In the genomic region with DNA sequence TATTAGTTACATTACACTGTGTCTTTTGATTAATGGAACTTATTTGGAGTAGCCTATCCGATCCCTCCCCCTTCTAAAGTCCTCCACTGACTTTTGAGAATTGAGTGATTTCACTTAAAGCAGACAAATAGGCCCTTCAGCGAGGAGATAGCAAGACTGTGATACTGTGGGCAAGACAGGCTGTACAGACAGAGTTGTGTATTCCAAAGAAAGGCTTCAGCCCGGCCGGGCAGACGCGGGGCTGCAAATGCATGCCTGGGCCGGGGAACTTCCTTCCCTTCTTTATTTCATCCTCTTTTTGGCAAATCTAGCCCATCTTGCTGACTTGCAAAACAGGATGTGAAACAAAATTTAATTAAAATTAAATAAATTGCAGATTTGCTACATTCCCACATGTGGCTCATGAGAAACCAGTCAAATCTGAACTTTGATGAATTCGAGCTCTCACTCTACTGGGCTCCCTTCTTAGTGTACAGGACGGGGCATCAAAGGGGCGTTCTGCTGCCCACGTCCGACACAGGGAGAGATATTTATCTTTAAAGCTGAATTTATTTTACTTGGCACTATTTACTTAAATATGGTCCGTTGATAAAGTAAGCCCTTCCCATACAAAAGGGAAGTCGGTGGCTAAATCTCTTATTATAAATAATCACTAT, we compare ENCODE assay signal across 15 cellular contexts.
"Had no signal": no experiment of that assay in that cellular context is flagged by ENCODE, and none has a peak within 500 bp of the region (broad histone marks: within the 10 kb centered on the region; RNA-seq: fewer than 3 reads in every experiment).

No MANE protein-coding gene starts in this region.

- H3K9ac ChIP-seq: parathyroid adenoma had no signal

- H3K9me3 Mint-ChIP-seq: activated CD8-positive, alpha-beta T cell treated with anti-CD3 and anti-CD28 coated beads for 36 hours; activated T-cell treated with anti-CD3 and anti-CD28 coated beads, Interleukin-2, amount 50 U/mL, for 72 hours had no signal

- H3K27me3 Mint-ChIP-seq: memory B cell had no signal

- DNase-seq: activated CD4-positive, alpha-beta T cell treated with anti-CD3 and anti-CD28 coated beads for 4 hours; activated CD8-positive, alpha-beta memory T cell treated with anti-CD3 and anti-CD28 coated beads, Interleukin-2, amount 50 U/mL, for 4 hours; activated CD8-positive, alpha-beta T cell treated with anti-CD3 and anti-CD28 coated beads for 36 hours; activated naive CD4-positive, alpha-beta T cell; activated T-cell treated with anti-CD3 and anti-CD28 coated beads, Interleukin-2, amount 50 U/mL, for 72 hours; aorta; left lung; stimulated activated CD4-positive, alpha-beta T cell treated with anti-CD3 and anti-CD28 coated beads, Interleukin-4, amount 100 ng/mL, for 4 hours; stomach; T-helper 1 cell had no signal

- H3K9me3 ChIP-seq: left lung, stomach had no signal

- H3K4me1 Mint-ChIP-seq: memory B cell had no signal

- H3K4me3 ChIP-seq: cardiac muscle cell, left lung had no signal

- H3K36me3 Mint-ChIP-seq: memory B cell had no signal

- H3K36me3 ChIP-seq: cardiac muscle cell, left lung, stomach had no signal

- H3K27ac Mint-ChIP-seq: activated CD8-positive, alpha-beta T cell treated with anti-CD3 and anti-CD28 coated beads for 36 hours; activated T-cell treated with anti-CD3 and anti-CD28 coated beads, Interleukin-2, amount 50 U/mL, for 72 hours; memory B cell had no signal

- H3K79me2 ChIP-seq: parathyroid adenoma had no signal

- ATAC-seq: activated CD8-positive, alpha-beta T cell treated with anti-CD3 and anti-CD28 coated beads for 36 hours; activated T-cell treated with anti-CD3 and anti-CD28 coated beads, Interleukin-2, amount 50 U/mL, for 72 hours; left lung had no signal

- H3K27ac ChIP-seq: cardiac muscle cell, epithelial cell of prostate, left lung, parathyroid adenoma, stomach, VCaP had no signal

- H2AFZ ChIP-seq: parathyroid adenoma had no signal

- H3K4me1 ChIP-seq: left lung, parathyroid adenoma had no signal

- H3K4me3 Mint-ChIP-seq: activated CD8-positive, alpha-beta T cell treated with anti-CD3 and anti-CD28 coated beads for 36 hours; activated T-cell treated with anti-CD3 and anti-CD28 coated beads, Interleukin-2, amount 50 U/mL, for 72 hours; memory B cell had no signal
